ENCODE assay signal across 16 cellular contexts in the genomic region with DNA sequence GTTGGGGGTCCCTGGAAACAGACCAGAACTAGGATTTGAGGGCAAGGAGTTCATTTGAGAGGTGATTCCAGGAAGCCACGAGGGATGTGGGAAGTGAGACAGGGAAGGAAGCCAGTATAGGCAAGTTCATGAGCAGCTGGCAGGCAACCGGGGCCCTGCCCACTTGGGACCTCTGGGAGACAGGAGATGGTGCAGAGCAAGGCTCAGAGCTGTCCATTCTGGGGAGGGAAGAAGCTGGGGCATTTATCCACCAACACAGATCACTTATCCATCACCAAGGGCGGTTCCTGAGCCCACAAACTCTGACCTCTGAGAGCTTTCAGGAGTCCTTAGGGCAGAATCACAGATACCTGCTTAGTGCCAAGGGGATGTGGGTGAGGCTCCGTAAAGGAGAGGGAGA. TPM values are rescaled to one million over a fixed set of nuclear protein-coding genes. Genes with fewer than 3 reads are reported as not detected.
"Had no signal": no experiment of that assay in that cellular context is flagged by ENCODE, and none has a peak within 500 bp of the region (broad histone marks: within the 10 kb centered on the region; RNA-seq: fewer than 3 reads in every experiment).

No MANE protein-coding gene starts in this region.

- H3K27me3 ChIP-seq: brain microvascular endothelial cell, ovary, spleen, suprapubic skin had no signal

- H3K4me1 ChIP-seq: lower lobe of right lung had no signal

- H3K4me3 ChIP-seq: esophagus squamous epithelium, lower lobe of right lung, ovary, spleen, suprapubic skin had no signal

- H3K36me3 ChIP-seq: brain microvascular endothelial cell, esophagus squamous epithelium, lower lobe of right lung, ovary, spleen, suprapubic skin had no signal

- ATAC-seq: activated CD4-positive, CD25-positive, alpha-beta regulatory T cell treated with anti-CD3 and anti-CD28 coated beads, Interleukin-2, amount 50 U/mL, for 24 hours; sciatic nerve had no signal

- H3K9me3 ChIP-seq: esophagus squamous epithelium, lower lobe of right lung, ovary, spleen, suprapubic skin had no signal

- H3K27ac ChIP-seq: brain microvascular endothelial cell, esophagus squamous epithelium, lower lobe of right lung, ovary, spleen, suprapubic skin had no signal

- DNase-seq: activated CD4-positive, alpha-beta T cell treated with anti-CD3 and anti-CD28 coated beads, Interleukin-2, amount 50 U/mL, for 1 hour; activated CD8-positive, alpha-beta memory T cell treated with anti-CD3 and anti-CD28 coated beads for 24 hours; anterior cingulate cortex; brain microvascular endothelial cell; effector CD8-positive, alpha-beta T cell; esophagus squamous epithelium; foreskin fibroblast; lower lobe of right lung; ovary; spleen; T1000 had no signal

RNA-seq across cellular contexts. Expression of gene EDN2, which starts 16.8 kb away (rescaled TPM):
- total RNA-seq: endothelial cell of umbilical vein, neural crest cell, sciatic nerve, spleen had no signal
- polyA plus RNA-seq: endothelial cell of umbilical vein, ovary, spleen had no signal
